9 cellular contexts compared by ENCODE assay signal in genomic region chr17:41864498-41864836, GRCh38. TPM values are rescaled to one million over a fixed set of nuclear protein-coding genes. Genes with fewer than 3 reads are reported as not detected.
DNase-seq lines count a peak whose midpoint lies in the region; ATAC-seq, FAIRE-seq and TF ChIP-seq lines count a peak whose summit lies in the region.
"Had no signal": no experiment of that assay in that cellular context is flagged by ENCODE, and none has a peak within 500 bp of the region (broad histone marks: within the 10 kb centered on the region; RNA-seq: fewer than 3 reads in every experiment).

No MANE protein-coding gene starts in this region.

- peak; percentile 38 for FAIRE-seq in GM12878 (lab: Jason Lieb, UNC)

- peaks cover 7% of the 10 kb centered on the region for H3K27me3 Mint-ChIP-seq in glutamatergic neuron (ENCODE audit: unreplicated experiment)

- peaks cover 7% of the 10 kb centered on the region; the same call in 1 of the 2 replicates for H3K4me1 ChIP-seq in GM12878 (ENCODE audit: control insufficient read depth, insufficient read depth, low read length)
- peaks cover 0 to 34% (median 10%) of the 10 kb centered on the region in 4 donors for H3K4me1 ChIP-seq in right lobe of liver

- CTCF ChIA-PET in GM12878 (lab: Yijun Ruan, JAX): interaction anchor here (1.0 to 3.9 kb wide), 5 partner anchors 13 to 162 kb away, joined by 3 to 18 read pairs (median 4); partner anchors contain the start of gene P3H4

- no peak for TF ChIP-seq EP300 in GM12878 (IDR thresholded peaks at IDR 0.05; ENCODE audit: borderline replicate concordance in 1 of 2, control insufficient read depth in 1 of 2, low read depth in 2 of 2, low read length in 2 of 2)

- H3K27me3 ChIP-seq in GM06990 (replicated peaks; ENCODE audit: control insufficient read depth, insufficient read depth, low read length): no peaks in the 10 kb centered on the region
- H3K27me3 ChIP-seq in GM12878 (replicated peaks in 1 of 2; ENCODE audit: control insufficient read depth in 2 of 2, insufficient read depth in 2 of 2, low read length in 1 of 2): no peaks in the 10 kb centered on the region
- H3K27me3 ChIP-seq in right lobe of liver: no peaks in the 10 kb centered on the region

- 1% methylated on average over 11 of the region's 25 CpGs for WGBS in GM12878 (ENCODE audit: insufficient coverage, insufficient replicate concordance, low lambda C conversion rate, missing lambda C conversion rate)
- 0% methylated on average over 12 of the region's 25 CpGs for WGBS in right lobe of liver (ENCODE audit: insufficient coverage, low coverage, low lambda C conversion rate, missing lambda C conversion rate)

- TF ChIP-seq POLR2A in GM12878 (IDR thresholded peaks at IDR 0.05; ENCODE audit: low read depth, low read length) (no peak), right lobe of liver (IDR thresholded peaks at IDR 0.05) (no peak)

- H3K9me3 Mint-ChIP-seq in glutamatergic neuron (ENCODE audit: unreplicated experiment): peaks cover 6% of the 10 kb centered on the region

- H3K27ac Mint-ChIP-seq in glutamatergic neuron (ENCODE audit: unreplicated experiment): no peak overlapping the region

- RAD21 ChIA-PET in GM12878 (lab: Charles Lee; ENCODE audit: unreplicated experiment): interaction anchor here (0.9 to 2.7 kb wide), 9 partner anchors 11 to 176 kb away, joined by 3 to 15 read pairs (median 4); partner anchors contain the start of genes EIF1, ODAD4 and P3H4

- peak overlapping the region; percentile 90 for H3K9ac ChIP-seq in GM12878 (ENCODE audit: control insufficient read depth, insufficient read depth, low read length)

- in situ Hi-C loops in GM12878 (cut with MboI): no loop called here

- SMC1A ChIA-PET in GM12878 (lab: Charles Lee; ENCODE audit: uncharacterized antibody, unreplicated experiment): interaction anchor here (1.4 to 3.9 kb wide), 2 partner anchors 15 to 102 kb away, joined by 3 to 33 read pairs; partner anchors contain the start of gene CNP

- no peaks in the 10 kb centered on the region for H4K20me1 ChIP-seq in GM12878 (ENCODE audit: control insufficient read depth, insufficient read depth)

- DNase-seq in GM06990 (ENCODE audit: extremely low read depth, insufficient read length) (peak; percentile 76), GM12878 (ENCODE audit: low read depth, low spot score) (no peak), right lobe of liver (no peak), AML-193 (lab: John Stamatoyannopoulos, UW) (no peak), NCI-H226 (no peak), glutamatergic neuron (no peak)
- no peak for DNase-seq in activated CD8-positive, alpha-beta memory T cell treated with anti-CD3 and anti-CD28 coated beads, Interleukin-2, amount 50 U/mL, for 48 hours

- no peak overlapping the region for H3K4me3 Mint-ChIP-seq in glutamatergic neuron (ENCODE audit: unreplicated experiment)

- peak overlapping the region; percentile 85 for H3K4me2 ChIP-seq in GM12878 (ENCODE audit: control insufficient read depth, insufficient read depth)

- H3K27ac ChIP-seq in GM12878 (ENCODE audit: control insufficient read depth, insufficient read depth) (peak overlapping the region; percentile 74), right lobe of liver (peak overlapping the region; percentile 59 to 84 (median 75))

- ATAC-seq in HG02981 (IDR thresholded peaks at IDR 0.05; ENCODE audit: unreplicated experiment): peak; percentile 21
- ATAC-seq in GM12878: peak; percentile 66
- peak; percentile 36 to 48 (median 47) for ATAC-seq in right lobe of liver

- intact Hi-C loops in GM12878 (cut with micrococcal nuclease; ENCODE audit: unreplicated experiment): no loop called here
- intact Hi-C loops in right lobe of liver (cut with DNase I): no loop called here

- BruUV-seq in GM12878 (replicated peaks; lab: Mats Ljungman, UMichigan): no TSS peak

- H3K79me2 ChIP-seq in GM12878 (ENCODE audit: control insufficient read depth, insufficient read depth, low read length): peaks cover 40% of the 10 kb centered on the region

- peak overlapping the region; percentile 86 for H2AFZ ChIP-seq in GM12878 (ENCODE audit: control insufficient read depth, low read depth, low read length)

- no peaks in the 10 kb centered on the region for H3K9me3 ChIP-seq in GM12878 (replicated peaks; ENCODE audit: control insufficient read depth, insufficient read depth, low read length)
- H3K9me3 ChIP-seq in right lobe of liver: no peaks in the 10 kb centered on the region

- peaks cover 13% of the 10 kb centered on the region for H3K4me1 Mint-ChIP-seq in glutamatergic neuron (ENCODE audit: low read depth, unreplicated experiment)

- H3K36me3 Mint-ChIP-seq in glutamatergic neuron (ENCODE audit: unreplicated experiment): no peaks in the 10 kb centered on the region

- no peak for TF ChIP-seq RAD21 in GM12878 (IDR thresholded peaks at IDR 0.05; ENCODE audit: insufficient read depth, low read depth, low read length)

- no peaks in the 10 kb centered on the region; the same call in none of the 2 replicates for H3K36me3 ChIP-seq in GM06990 (ENCODE audit: control insufficient read depth, insufficient read depth, low read length)
- H3K36me3 ChIP-seq in GM12878 (ENCODE audit: control insufficient read depth in 2 of 2, insufficient read depth in 2 of 2, low read length in 1 of 2): peaks cover under 1 to 15% of the 10 kb centered on the region in 2 experiments; a peak in 3 of 4 replicates
- H3K36me3 ChIP-seq in right lobe of liver: peaks cover 0 to 7% (median 0%) of the 10 kb centered on the region in 4 donors

- TF ChIP-seq CTCF in GM06990 (IDR thresholded peaks at IDR 0.05; ENCODE audit: insufficient read depth, low read length, poor library complexity, severe bottlenecking): no peak
- TF ChIP-seq CTCF in GM12878 (IDR thresholded peaks at IDR 0.05 in 2 of 3, conservative IDR thresholded peaks at IDR 0.05 in 1 of 3; ENCODE audit: control insufficient read depth in 2 of 3, extremely low read depth in 1 of 3, insufficient read depth in 1 of 3, low read depth in 3 of 3, low read length in 3 of 3): no peak
- no peak for TF ChIP-seq CTCF in right lobe of liver (IDR thresholded peaks at IDR 0.05)
- TF ChIP-seq CTCF in glutamatergic neuron (IDR thresholded peaks at IDR 0.05; ENCODE audit: partially characterized antibody, unreplicated experiment): no peak

- POLR2A ChIA-PET in GM12878 (lab: Charles Lee): interaction anchor here (0.8 to 3.4 kb wide), 5 partner anchors 10 to 185 kb away, joined by 3 to 15 read pairs (median 3); no protein-coding TSS in a partner anchor

- peak overlapping the region; percentile 98 for H3K4me3 ChIP-seq in GM06990 (replicated peaks; ENCODE audit: low read depth, low read length)
- H3K4me3 ChIP-seq in GM12878: peak overlapping the region; percentile 74
- peak overlapping the region; percentile 74 to 100 (median 93) for H3K4me3 ChIP-seq in right lobe of liver

RNA-seq across cellular contexts. Expression of gene KLHL11, which starts 0.8 kb away (rescaled TPM):
- total RNA-seq in GM12878 (2013; cell fraction: nucleolus; rRNA removed): 23.5 and 24.7 TPM in 2 replicates
- total RNA-seq in GM12878 (2014; rRNA removed) (15.5 and 17.2 TPM in 2 replicates), GM12878 (2014; rRNA removed; fragmentation: Illumina TruSeq; extraction: Trizol) (13.4 and 13.9 TPM in 2 replicates), GM12878 (2021) (11.5 and 13.9 TPM in 2 replicates), right lobe of liver (1 to 10 TPM; 2.9 to 7.0 (median 5.7) TPM), glutamatergic neuron (ENCODE audit: unreplicated experiment) (17.4 TPM)
- polyA plus RNA-seq in GM12878 (2011; ENCODE audit: low read depth): 3.1 TPM
- polyA plus RNA-seq in GM12878 (2011; rRNA removed) (8.6 and 9.2 TPM in 2 replicates), GM12878 (2014; fragmentation: Illumina TruSeq; extraction: Trizol) (3.1 and 4.5 TPM in 2 replicates), GM12878 (2014; fragmentation: Nextera tagmentation; extraction: Ambion mirVana) (under 1 TPM; 0.07 to 0.10 TPM), GM12878 (2014; rRNA removed) (5.4 and 6.0 TPM in 2 replicates), GM12878 (2016; fragmentation: Nextera tagmentation; extraction: Ambion mirVana) (10 to 100 TPM; 11.5 to 12.1 TPM)
- 5.9 and 6.7 TPM in 2 replicates for polyA plus RNA-seq in GM12878 (2011; cell fraction: cytosol; rRNA removed)
- 3.4 and 4.0 TPM in 2 replicates for polyA plus RNA-seq in GM12878 (2011; cell fraction: nucleus; rRNA removed)
- 2.3 and 2.4 TPM in 2 replicates for polyA plus RNA-seq in GM12878 (2012)
- polyA minus RNA-seq in GM12878 (2011; rRNA and poly(A)+ RNA removed): 31.0 and 44.5 TPM in 2 replicates
- polyA minus RNA-seq in GM12878 (2011; cell fraction: cytosol; rRNA and poly(A)+ RNA removed): 8.7 and 13.5 TPM in 2 replicates
- 5.1 and 7.9 TPM in 2 replicates for polyA minus RNA-seq in GM12878 (2011; cell fraction: nucleus; rRNA and poly(A)+ RNA removed)

RNA-seq across cellular contexts. Expression of gene KLHL10, which starts 26.8 kb away (rescaled TPM):
- not detected in 2 replicates for total RNA-seq in GM12878 (2013; cell fraction: nucleolus; rRNA removed)
- total RNA-seq in GM12878 (2014; rRNA removed) (0.11 and 0.62 TPM in 2 replicates), GM12878 (2014; rRNA removed; fragmentation: Illumina TruSeq; extraction: Trizol) (0.13 and 0.18 TPM in 2 replicates), GM12878 (2021) (not detected in 2 replicates), right lobe of liver (not detected), glutamatergic neuron (ENCODE audit: unreplicated experiment) (not detected)
- polyA plus RNA-seq in GM12878 (2011; ENCODE audit: low read depth): 0.46 TPM
- polyA plus RNA-seq in GM12878 (2011; rRNA removed) (0.22 and 0.37 TPM in 2 replicates), GM12878 (2014; fragmentation: Illumina TruSeq; extraction: Trizol) (0.19 and 0.49 TPM in 2 replicates), GM12878 (2014; fragmentation: Nextera tagmentation; extraction: Ambion mirVana) (not detected), GM12878 (2014; rRNA removed) (0.19 and 0.24 TPM in 2 replicates), GM12878 (2016; fragmentation: Nextera tagmentation; extraction: Ambion mirVana) (under 1 TPM in 1 of 2 experiments, not detected in 1; 0.35 TPM)
- polyA plus RNA-seq in GM12878 (2011; cell fraction: cytosol; rRNA removed): 0.17 and 0.25 TPM in 2 replicates
- 0.29 and 0.31 TPM in 2 replicates for polyA plus RNA-seq in GM12878 (2011; cell fraction: nucleus; rRNA removed)
- 0.22 and 0.31 TPM in 2 replicates for polyA plus RNA-seq in GM12878 (2012)
- 0.10 and 1.2 TPM in 2 replicates for polyA minus RNA-seq in GM12878 (2011; rRNA and poly(A)+ RNA removed)
- not detected in 2 replicates for polyA minus RNA-seq in GM12878 (2011; cell fraction: cytosol; rRNA and poly(A)+ RNA removed)
- polyA minus RNA-seq in GM12878 (2011; cell fraction: nucleus; rRNA and poly(A)+ RNA removed): not detected in 2 replicates
- total RNA-seq: pulmonary artery endothelial cell had no signal

RNA-seq across cellular contexts. Expression of gene NT5C3B, which starts 28.4 kb away (rescaled TPM):
- total RNA-seq in GM12878 (2013; cell fraction: nucleolus; rRNA removed): 32.6 and 34.5 TPM in 2 replicates
- total RNA-seq in GM12878 (2014; rRNA removed) (41.2 and 51.3 TPM in 2 replicates), GM12878 (2014; rRNA removed; fragmentation: Illumina TruSeq; extraction: Trizol) (38.6 and 38.8 TPM in 2 replicates), GM12878 (2021) (38.7 and 41.2 TPM in 2 replicates), right lobe of liver (10 to 100 TPM; 19.9 to 30.7 (median 23.1) TPM), glutamatergic neuron (ENCODE audit: unreplicated experiment) (165 TPM)
- polyA plus RNA-seq in GM12878 (2011; ENCODE audit: low read depth): 19.5 TPM
- polyA plus RNA-seq in GM12878 (2011; rRNA removed) (64.6 and 74.1 TPM in 2 replicates), GM12878 (2014; fragmentation: Illumina TruSeq; extraction: Trizol) (48.0 and 54.4 TPM in 2 replicates), GM12878 (2014; fragmentation: Nextera tagmentation; extraction: Ambion mirVana) (1 to 10 TPM in 1 of 2 experiments, under 1 TPM in 1; 0.52 to 6.6 TPM), GM12878 (2014; rRNA removed) (49.0 and 53.9 TPM in 2 replicates), GM12878 (2016; fragmentation: Nextera tagmentation; extraction: Ambion mirVana) (10 to 100 TPM; 38.1 to 40.7 TPM)
- polyA plus RNA-seq in GM12878 (2011; cell fraction: cytosol; rRNA removed): 46.8 and 48.1 TPM in 2 replicates
- 54.1 and 66.4 TPM in 2 replicates for polyA plus RNA-seq in GM12878 (2011; cell fraction: nucleus; rRNA removed)
- 29.5 and 34.1 TPM in 2 replicates for polyA plus RNA-seq in GM12878 (2012)
- polyA minus RNA-seq in GM12878 (2011; rRNA and poly(A)+ RNA removed): 27.9 and 36.4 TPM in 2 replicates
- polyA minus RNA-seq in GM12878 (2011; cell fraction: cytosol; rRNA and poly(A)+ RNA removed): 5.2 and 9.6 TPM in 2 replicates
- polyA minus RNA-seq in GM12878 (2011; cell fraction: nucleus; rRNA and poly(A)+ RNA removed): 24.1 and 26.6 TPM in 2 replicates

RNA-seq across cellular contexts. Expression of gene FKBP10, which starts 51.7 kb away (rescaled TPM):
- total RNA-seq in GM12878 (2013; cell fraction: nucleolus; rRNA removed): 7.9 and 9.6 TPM in 2 replicates
- total RNA-seq in GM12878 (2014; rRNA removed): 1.8 and 2.1 TPM in 2 replicates
- 1.5 and 1.6 TPM in 2 replicates for total RNA-seq in GM12878 (2014; rRNA removed; fragmentation: Illumina TruSeq; extraction: Trizol)
- 3.8 and 4.2 TPM in 2 replicates for total RNA-seq in GM12878 (2021)
- 0.25 TPM for polyA plus RNA-seq in GM12878 (2011; ENCODE audit: low read depth)
- 1.6 and 2.9 TPM in 2 replicates for polyA plus RNA-seq in GM12878 (2011; rRNA removed)
- 3.6 and 4.6 TPM in 2 replicates for polyA plus RNA-seq in GM12878 (2011; cell fraction: cytosol; rRNA removed)
- polyA plus RNA-seq in GM12878 (2011; cell fraction: nucleus; rRNA removed): 19.5 and 31.0 TPM in 2 replicates
- 1.5 and 1.8 TPM in 2 replicates for polyA plus RNA-seq in GM12878 (2012)
- 2.6 and 3.4 TPM in 2 replicates for polyA plus RNA-seq in GM12878 (2014; fragmentation: Illumina TruSeq; extraction: Trizol)
- under 1 TPM; 0.02 to 0.08 TPM for polyA plus RNA-seq in GM12878 (2014; fragmentation: Nextera tagmentation; extraction: Ambion mirVana)
- polyA plus RNA-seq in GM12878 (2014; rRNA removed): 4.7 and 5.2 TPM in 2 replicates
- under 1 TPM; 0.18 to 0.71 TPM for polyA plus RNA-seq in GM12878 (2016; fragmentation: Nextera tagmentation; extraction: Ambion mirVana)
- 1.0 and 1.9 TPM in 2 replicates for polyA minus RNA-seq in GM12878 (2011; rRNA and poly(A)+ RNA removed)
- 2.7 and 2.8 TPM in 2 replicates for polyA minus RNA-seq in GM12878 (2011; cell fraction: cytosol; rRNA and poly(A)+ RNA removed)
- 3.4 and 5.0 TPM in 2 replicates for polyA minus RNA-seq in GM12878 (2011; cell fraction: nucleus; rRNA and poly(A)+ RNA removed)
- 1 to 10 TPM; 2.4 to 5.1 (median 4.0) TPM for total RNA-seq in right lobe of liver
- total RNA-seq in glutamatergic neuron (ENCODE audit: unreplicated experiment): 28.5 TPM

RNA-seq across cellular contexts. Expression of gene P3H4, which starts 52.7 kb away (rescaled TPM):
- 3.0 and 4.0 TPM in 2 replicates for total RNA-seq in GM12878 (2013; cell fraction: nucleolus; rRNA removed)
- total RNA-seq in GM12878 (2014; rRNA removed) (0.85 and 1.9 TPM in 2 replicates), GM12878 (2014; rRNA removed; fragmentation: Illumina TruSeq; extraction: Trizol) (0.46 and 0.54 TPM in 2 replicates), GM12878 (2021) (1.1 and 1.5 TPM in 2 replicates), right lobe of liver (1 to 10 TPM; 1.8 to 3.8 (median 2.8) TPM), glutamatergic neuron (ENCODE audit: unreplicated experiment) (5.6 TPM)
- polyA plus RNA-seq in GM12878 (2011; ENCODE audit: low read depth): not detected
- polyA plus RNA-seq in GM12878 (2011; rRNA removed) (0.29 and 0.64 TPM in 2 replicates), GM12878 (2014; fragmentation: Illumina TruSeq; extraction: Trizol) (0.32 TPM in 1 of 2 replicates, not detected in the other), GM12878 (2014; fragmentation: Nextera tagmentation; extraction: Ambion mirVana) (under 1 TPM in 1 of 2 experiments, not detected in 1; 0.37 TPM), GM12878 (2014; rRNA removed) (0.55 and 1.2 TPM in 2 replicates), GM12878 (2016; fragmentation: Nextera tagmentation; extraction: Ambion mirVana) (1 to 10 TPM in 1 of 2 experiments, under 1 TPM in 1; 0.81 to 1.0 TPM)
- 0.84 and 1.3 TPM in 2 replicates for polyA plus RNA-seq in GM12878 (2011; cell fraction: cytosol; rRNA removed)
- polyA plus RNA-seq in GM12878 (2011; cell fraction: nucleus; rRNA removed): 0.89 and 1.3 TPM in 2 replicates
- polyA plus RNA-seq in GM12878 (2012): 0.35 and 0.39 TPM in 2 replicates
- 0.59 and 1.5 TPM in 2 replicates for polyA minus RNA-seq in GM12878 (2011; rRNA and poly(A)+ RNA removed)
- polyA minus RNA-seq in GM12878 (2011; cell fraction: cytosol; rRNA and poly(A)+ RNA removed): 1.8 and 2.0 TPM in 2 replicates
- 0.73 and 2.3 TPM in 2 replicates for polyA minus RNA-seq in GM12878 (2011; cell fraction: nucleus; rRNA and poly(A)+ RNA removed)
